Comparison of ENCODE assay signal across 8 cellular contexts in the genomic region with DNA sequence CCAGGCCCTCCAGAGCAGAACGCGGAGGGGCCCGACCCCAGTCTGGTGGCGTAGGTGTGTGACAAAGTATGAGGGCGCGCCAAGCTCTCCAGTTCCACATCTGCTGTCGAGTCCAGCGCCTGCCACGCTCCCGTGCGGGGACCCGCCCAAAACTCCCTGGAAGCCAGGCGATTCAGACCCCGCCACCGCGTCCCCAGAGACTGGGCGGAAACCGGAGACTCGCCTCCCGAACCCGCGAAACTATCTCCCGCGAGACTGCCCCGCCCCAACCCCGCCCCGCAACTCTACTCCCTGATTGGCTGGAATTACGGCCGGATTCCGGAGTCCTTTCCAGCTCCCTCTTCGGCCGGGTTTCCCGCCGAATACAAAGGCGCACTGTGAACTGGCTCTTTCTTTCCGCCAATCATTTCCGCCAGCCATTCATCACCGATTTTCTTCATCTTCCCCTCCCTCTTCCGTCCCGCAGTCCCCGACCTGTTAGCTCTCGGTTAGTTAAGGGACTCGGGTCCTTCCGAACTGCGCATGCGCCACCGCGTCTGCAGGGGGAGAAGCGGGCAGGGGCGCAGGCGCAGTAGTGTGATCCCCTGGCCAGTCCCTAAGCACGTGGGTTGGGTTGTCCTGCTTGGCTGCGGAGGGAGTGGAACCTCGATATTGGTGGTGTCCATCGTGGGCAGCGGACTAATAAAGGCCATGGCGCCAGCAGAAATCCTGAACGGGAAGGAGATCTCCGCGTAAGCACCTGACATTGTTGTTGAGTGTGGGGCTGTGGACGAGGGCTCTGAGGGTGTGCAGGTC. TPM values are rescaled to one million over a fixed set of nuclear protein-coding genes. Genes with fewer than 3 reads are reported as not detected.
A peak's percentile ranks its signal among the peaks of the same experiment; 100 is the strongest.
DNase-seq lines count a peak whose midpoint lies in the region; ATAC-seq and TF ChIP-seq lines count a peak whose summit lies in the region.

A gene (plus strand): TSS at position 616 of the 795 bp plus-strand sequence. CDS start 75 bp downstream, at position 691.

- H3K4me3 ChIP-seq in GM12875 (ENCODE audit: low read depth, low read length): peak within 1 kb of the TSS; percentile 83
- H3K4me3 ChIP-seq in adipocyte (ENCODE audit: low read length): peak within 1 kb of the TSS; percentile 91
- H3K4me3 ChIP-seq in cardiac muscle cell: peak within 1 kb of the TSS; percentile 44
- H3K4me3 ChIP-seq in parathyroid adenoma (ENCODE audit: low read depth, low read length): peak within 1 kb of the TSS; percentile 73
- H3K4me3 ChIP-seq in tibial nerve: peak within 1 kb of the TSS; percentile 52 to 84 (median 76)

- peak within 1 kb of the TSS; percentile 85 for H3K27ac ChIP-seq in cardiac muscle cell
- H3K27ac ChIP-seq in parathyroid adenoma: peak within 1 kb of the TSS; percentile 55
- peak within 1 kb of the TSS; percentile 70 to 93 (median 92) for H3K27ac ChIP-seq in tibial nerve

- peak; percentile 79 to 83 for TF ChIP-seq EP300 in tibial nerve (IDR thresholded peaks at IDR 0.05)

- peak within 1 kb of the TSS; percentile 85 for H3K4me2 ChIP-seq in parathyroid adenoma (ENCODE audit: low read length)

- TF ChIP-seq CTCF in GM12875 (IDR thresholded peaks at IDR 0.05; ENCODE audit: borderline replicate concordance, insufficient read depth, low read depth, low read length) (no peak), cardiac muscle cell (IDR thresholded peaks at IDR 0.05; ENCODE audit: low read depth, low read length) (no peak), parathyroid adenoma (IDR thresholded peaks at IDR 0.05) (peak; percentile 24), tibial nerve (IDR thresholded peaks at IDR 0.05) (peak in 2 of 5 experiments; percentile 6 to 52)

- H3K4me1 ChIP-seq in adipocyte (ENCODE audit: control insufficient read depth, insufficient read depth, low read length) (peaks cover 37% of the 10 kb centered on the region), cardiac muscle cell (ENCODE audit: low read depth) (peaks cover 7% of the 10 kb centered on the region), parathyroid adenoma (peaks cover 4% of the 10 kb centered on the region), tibial nerve (peaks cover 0 to 36% (median 13%) of the 10 kb centered on the region in 4 donors)

- H3K9me3 ChIP-seq in adipocyte (ENCODE audit: control insufficient read depth, low read length): no peaks in the 10 kb centered on the region
- H3K9me3 ChIP-seq in cardiac muscle cell (ENCODE audit: low read depth): no peaks in the 10 kb centered on the region
- no peaks in the 10 kb centered on the region for H3K9me3 ChIP-seq in parathyroid adenoma (ENCODE audit: control insufficient read depth, low read length)
- no peaks in the 10 kb centered on the region for H3K9me3 ChIP-seq in tibial nerve

- no peaks in the 10 kb centered on the region for H3K27me3 ChIP-seq in adipocyte (replicated peaks; ENCODE audit: control insufficient read depth, insufficient read depth, low read length)
- no peaks in the 10 kb centered on the region for H3K27me3 ChIP-seq in cardiac muscle cell
- H3K27me3 ChIP-seq in parathyroid adenoma (ENCODE audit: control insufficient read depth, insufficient read depth, low read length): no peaks in the 10 kb centered on the region
- H3K27me3 ChIP-seq in tibial nerve: no peaks in the 10 kb centered on the region

- H3K9ac ChIP-seq in adipocyte (ENCODE audit: low read length): peak within 1 kb of the TSS; percentile 90
- no peak within 1 kb of the TSS for H3K9ac ChIP-seq in parathyroid adenoma

- peak in 1 of 2 donors; percentile 60 for TF ChIP-seq POLR2A in tibial nerve (IDR thresholded peaks at IDR 0.05)

- H3K79me2 ChIP-seq in parathyroid adenoma: peaks cover 6% of the 10 kb centered on the region

- peaks cover 10% of the 10 kb centered on the region for H3K36me3 ChIP-seq in adipocyte (ENCODE audit: control insufficient read depth, insufficient read depth, low read length, severe bottlenecking)
- no peaks in the 10 kb centered on the region for H3K36me3 ChIP-seq in cardiac muscle cell
- no peaks in the 10 kb centered on the region for H3K36me3 ChIP-seq in parathyroid adenoma (ENCODE audit: control insufficient read depth, insufficient read depth, low read length)
- peaks cover 0 to 15% (median 0%) of the 10 kb centered on the region in 3 donors for H3K36me3 ChIP-seq in tibial nerve

- ATAC-seq in HG02798 (IDR thresholded peaks at IDR 0.05; ENCODE audit: poor library complexity, unreplicated experiment): peak; percentile 89

- WGBS in tibial nerve, 2 donors: 0% methylated on average over 56 to 60 of the region's 61 CpGs

- H2AFZ ChIP-seq in parathyroid adenoma: peak within 1 kb of the TSS; percentile 92

- DNase-seq in NCI-H1436 (lab: John Stamatoyannopoulos, UW) (peak; percentile 99), T follicular helper cell (ENCODE audit: low read depth) (peak; percentile 94), adipocyte (ENCODE audit: low read depth) (peak; percentile 100), cardiac muscle cell (ENCODE audit: low read depth in 1 of 2, low spot score in 1 of 2) (peak; percentile 98 to 100), tibial nerve (ENCODE audit: low spot score in 2 of 2) (peak; percentile 97)

RNA-seq across cellular contexts. Expression of the gene that starts here (rescaled TPM):
- total RNA-seq in cardiac muscle cell (30.7 and 37.8 TPM in 2 replicates), tibial nerve (10 to 100 TPM; 52.0 to 59.4 (median 56.7) TPM)
- polyA plus RNA-seq in cardiac muscle cell: 63.6 and 73.1 TPM in 2 replicates

Comparison
In these comparisons a context has a peak if more than half of its experiments do, and no peak if none do; other contexts are left out.
1. Peak in every context shown above with its lines: DNase-seq, ATAC-seq, H3K4me3 ChIP-seq and H3K27ac ChIP-seq.